9 cellular contexts compared by ENCODE assay signal in the genomic region with DNA sequence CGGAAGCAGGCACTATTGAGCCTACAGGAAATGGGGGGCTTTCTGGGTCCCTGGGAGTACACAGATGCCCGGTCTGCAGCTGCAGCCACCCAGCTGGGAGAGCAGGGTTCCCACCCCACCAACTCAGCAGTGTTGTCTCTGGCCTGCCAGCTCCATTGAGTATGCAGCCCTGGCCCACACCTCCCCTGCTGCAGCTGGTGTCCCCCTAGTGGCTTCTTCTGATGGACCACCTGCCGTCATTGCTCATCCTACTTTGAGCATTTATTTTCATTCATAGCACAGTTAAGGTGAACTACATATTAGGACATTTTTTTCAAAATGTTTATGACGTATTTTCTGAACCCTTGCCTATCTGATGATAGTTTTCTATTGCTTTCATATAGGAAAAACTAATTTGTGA.
DNase-seq lines count a peak whose midpoint lies in the region; ATAC-seq and TF ChIP-seq lines count a peak whose summit lies in the region.
"Had no signal": no experiment of that assay in that cellular context is flagged by ENCODE, and none has a peak within 500 bp of the region (broad histone marks: within the 10 kb centered on the region; RNA-seq: fewer than 3 reads in every experiment).

No MANE protein-coding gene starts in this region.

- H3K4me1 ChIP-seq in lower lobe of right lung = no peaks in the 10 kb centered on the region

- peak; percentile 20 for DNase-seq in ELF-1 (ENCODE audit: low read depth, low spot score)
- DNase-seq in lower lobe of right lung = no peak
- no peak for DNase-seq in globus pallidus (ENCODE audit: low spot score)
- no peak for DNase-seq in stimulated activated CD4-positive, alpha-beta T cell treated with anti-CD3 and anti-CD28 coated beads, Interleukin-4, amount 100 ng/mL, for 4 hours
- DNase-seq: activated T-cell treated with anti-CD3 and anti-CD28 coated beads, Interleukin-2, amount 50 U/mL, for 1 hour had no signal

- H3K27me3 ChIP-seq in lower lobe of right lung (ENCODE audit: low read depth) = no peaks in the 10 kb centered on the region

- ATAC-seq in HG02763 (IDR thresholded peaks at IDR 0.05; ENCODE audit: unreplicated experiment) (peak; percentile 53), SK-N-SH treated with all-trans-retinoic acid at 6 μM for 48 hours (peak; percentile 58; the same call in 1 of the 3 replicates), lower lobe of right lung (no peak), GM21390 (IDR thresholded peaks at IDR 0.05; ENCODE audit: unreplicated experiment) (no peak), GM21515 (IDR thresholded peaks at IDR 0.05; ENCODE audit: unreplicated experiment) (no peak)

- peak; percentile 10 for TF ChIP-seq CTCF in lower lobe of right lung (IDR thresholded peaks at IDR 0.05)

- no peaks in the 10 kb centered on the region for H3K9me3 ChIP-seq in lower lobe of right lung

- H3K27ac ChIP-seq in lower lobe of right lung = no peak overlapping the region

- H3K4me3 ChIP-seq in lower lobe of right lung = no peak overlapping the region

- H3K36me3 ChIP-seq in lower lobe of right lung = no peaks in the 10 kb centered on the region

- intact Hi-C loops in lower lobe of right lung (cut with DNase I) = no loop called here

TF ChIP-seq in SK-N-SH treated with all-trans-retinoic acid at 6 μM for 48 hours, 23 proteins besides CTCF, POLR2A, EP300 and RAD21:
- TF ChIP-seq TOX (CRISPR knock-in tag; IDR thresholded peaks at IDR 0.05; ENCODE audit: borderline replicate concordance) (no peak), BACH2 (CRISPR knock-in tag; IDR thresholded peaks at IDR 0.05; ENCODE audit: borderline replicate concordance) (no peak), CSDC2 (CRISPR knock-in tag; IDR thresholded peaks at IDR 0.05) (no peak), GLIS3 (CRISPR knock-in tag; IDR thresholded peaks at IDR 0.05) (no peak), RARB (CRISPR knock-in tag; IDR thresholded peaks at IDR 0.05) (no peak), ARNTL (CRISPR knock-in tag; IDR thresholded peaks at IDR 0.05; ENCODE audit: borderline replicate concordance, low read depth) (no peak), ZNF70 (CRISPR knock-in tag; IDR thresholded peaks at IDR 0.05) (no peak), ESRRG (CRISPR knock-in tag; IDR thresholded peaks at IDR 0.05) (no peak), SNAI2 (CRISPR knock-in tag; IDR thresholded peaks at IDR 0.05) (no peak), OSR1 (CRISPR knock-in tag; IDR thresholded peaks at IDR 0.05) (no peak), ISL1 (CRISPR knock-in tag; IDR thresholded peaks at IDR 0.05) (no peak), ZNF565 (CRISPR knock-in tag; conservative IDR thresholded peaks at IDR 0.05; ENCODE audit: low read depth) (no peak), PPARA (CRISPR knock-in tag; IDR thresholded peaks at IDR 0.05; ENCODE audit: borderline replicate concordance) (no peak), TCF4 (CRISPR knock-in tag; IDR thresholded peaks at IDR 0.05; ENCODE audit: borderline replicate concordance) (no peak), ZNF8 (CRISPR knock-in tag; IDR thresholded peaks at IDR 0.05) (no peak), ZFP30 (CRISPR knock-in tag; IDR thresholded peaks at IDR 0.05) (no peak), ZFP3 (CRISPR knock-in tag; IDR thresholded peaks at IDR 0.05) (no peak)
- TF ChIP-seq, protein P1, sequence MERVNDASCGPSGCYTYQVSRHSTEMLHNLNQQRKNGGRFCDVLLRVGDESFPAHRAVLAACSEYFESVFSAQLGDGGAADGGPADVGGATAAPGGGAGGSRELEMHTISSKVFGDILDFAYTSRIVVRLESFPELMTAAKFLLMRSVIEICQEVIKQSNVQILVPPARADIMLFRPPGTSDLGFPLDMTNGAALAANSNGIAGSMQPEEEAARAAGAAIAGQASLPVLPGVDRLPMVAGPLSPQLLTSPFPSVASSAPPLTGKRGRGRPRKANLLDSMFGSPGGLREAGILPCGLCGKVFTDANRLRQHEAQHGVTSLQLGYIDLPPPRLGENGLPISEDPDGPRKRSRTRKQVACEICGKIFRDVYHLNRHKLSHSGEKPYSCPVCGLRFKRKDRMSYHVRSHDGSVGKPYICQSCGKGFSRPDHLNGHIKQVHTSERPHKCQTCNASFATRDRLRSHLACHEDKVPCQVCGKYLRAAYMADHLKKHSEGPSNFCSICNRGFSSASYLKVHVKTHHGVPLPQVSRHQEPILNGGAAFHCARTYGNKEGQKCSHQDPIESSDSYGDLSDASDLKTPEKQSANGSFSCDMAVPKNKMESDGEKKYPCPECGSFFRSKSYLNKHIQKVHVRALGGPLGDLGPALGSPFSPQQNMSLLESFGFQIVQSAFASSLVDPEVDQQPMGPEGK (CRISPR knock-in tag; IDR thresholded peaks at IDR 0.05; ENCODE audit: borderline replicate concordance) = no peak
- TF ChIP-seq, protein P2, sequence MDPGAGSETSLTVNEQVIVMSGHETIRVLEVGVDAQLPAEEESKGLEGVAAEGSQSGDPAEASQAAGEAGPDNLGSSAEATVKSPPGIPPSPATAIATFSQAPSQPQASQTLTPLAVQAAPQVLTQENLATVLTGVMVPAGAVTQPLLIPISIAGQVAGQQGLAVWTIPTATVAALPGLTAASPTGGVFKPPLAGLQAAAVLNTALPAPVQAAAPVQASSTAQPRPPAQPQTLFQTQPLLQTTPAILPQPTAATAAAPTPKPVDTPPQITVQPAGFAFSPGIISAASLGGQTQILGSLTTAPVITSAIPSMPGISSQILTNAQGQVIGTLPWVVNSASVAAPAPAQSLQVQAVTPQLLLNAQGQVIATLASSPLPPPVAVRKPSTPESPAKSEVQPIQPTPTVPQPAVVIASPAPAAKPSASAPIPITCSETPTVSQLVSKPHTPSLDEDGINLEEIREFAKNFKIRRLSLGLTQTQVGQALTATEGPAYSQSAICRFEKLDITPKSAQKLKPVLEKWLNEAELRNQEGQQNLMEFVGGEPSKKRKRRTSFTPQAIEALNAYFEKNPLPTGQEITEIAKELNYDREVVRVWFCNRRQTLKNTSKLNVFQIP (CRISPR knock-in tag; IDR thresholded peaks at IDR 0.05; ENCODE audit: borderline replicate concordance, low read depth) = no peak
- TF ChIP-seq, protein P3, sequence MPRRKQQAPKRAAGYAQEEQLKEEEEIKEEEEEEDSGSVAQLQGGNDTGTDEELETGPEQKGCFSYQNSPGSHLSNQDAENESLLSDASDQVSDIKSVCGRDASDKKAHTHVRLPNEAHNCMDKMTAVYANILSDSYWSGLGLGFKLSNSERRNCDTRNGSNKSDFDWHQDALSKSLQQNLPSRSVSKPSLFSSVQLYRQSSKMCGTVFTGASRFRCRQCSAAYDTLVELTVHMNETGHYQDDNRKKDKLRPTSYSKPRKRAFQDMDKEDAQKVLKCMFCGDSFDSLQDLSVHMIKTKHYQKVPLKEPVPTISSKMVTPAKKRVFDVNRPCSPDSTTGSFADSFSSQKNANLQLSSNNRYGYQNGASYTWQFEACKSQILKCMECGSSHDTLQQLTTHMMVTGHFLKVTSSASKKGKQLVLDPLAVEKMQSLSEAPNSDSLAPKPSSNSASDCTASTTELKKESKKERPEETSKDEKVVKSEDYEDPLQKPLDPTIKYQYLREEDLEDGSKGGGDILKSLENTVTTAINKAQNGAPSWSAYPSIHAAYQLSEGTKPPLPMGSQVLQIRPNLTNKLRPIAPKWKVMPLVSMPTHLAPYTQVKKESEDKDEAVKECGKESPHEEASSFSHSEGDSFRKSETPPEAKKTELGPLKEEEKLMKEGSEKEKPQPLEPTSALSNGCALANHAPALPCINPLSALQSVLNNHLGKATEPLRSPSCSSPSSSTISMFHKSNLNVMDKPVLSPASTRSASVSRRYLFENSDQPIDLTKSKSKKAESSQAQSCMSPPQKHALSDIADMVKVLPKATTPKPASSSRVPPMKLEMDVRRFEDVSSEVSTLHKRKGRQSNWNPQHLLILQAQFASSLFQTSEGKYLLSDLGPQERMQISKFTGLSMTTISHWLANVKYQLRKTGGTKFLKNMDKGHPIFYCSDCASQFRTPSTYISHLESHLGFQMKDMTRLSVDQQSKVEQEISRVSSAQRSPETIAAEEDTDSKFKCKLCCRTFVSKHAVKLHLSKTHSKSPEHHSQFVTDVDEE (CRISPR knock-in tag; IDR thresholded peaks at IDR 0.05) = no peak

Comparison
In these comparisons a context has a peak if more than half of its experiments do, and no peak if none do; other contexts are left out.
1. ATAC-seq: peak in HG02763 (single experiment) and SK-N-SH treated with all-trans-retinoic acid at 6 μM for 48 hours (single experiment); none in lower lobe of right lung (0 of 2), GM21390 (single experiment) and GM21515 (single experiment).